1 cellular context compared by ENCODE assay signal in genomic region chr19:48678201-48678600, GRCh38.
TF ChIP-seq lines count a peak whose summit lies in the region.

No MANE protein-coding gene starts in this region.

TF ChIP-seq in HEK293, 187 proteins besides CTCF, POLR2A, EP300 and RAD21 (continued from another document):
- no peak for TF ChIP-seq KLF8 (tag by site-specific recombination; IDR thresholded peaks at IDR 0.05)
- no peak for TF ChIP-seq ZNF121 (tag by site-specific recombination; IDR thresholded peaks at IDR 0.05)
- TF ChIP-seq ZNF274 (IDR thresholded peaks at IDR 0.05; ENCODE audit: low read length): no peak
- no peak for TF ChIP-seq ZNF274 (tag by site-specific recombination; IDR thresholded peaks at IDR 0.05; ENCODE audit: borderline replicate concordance)
- no peak for TF ChIP-seq ZNF670 (tag by site-specific recombination; IDR thresholded peaks at IDR 0.05; ENCODE audit: low read depth)
- TF ChIP-seq HIC1 (tag by site-specific recombination; IDR thresholded peaks at IDR 0.05): no peak
- no peak for TF ChIP-seq ZNF10 (tag by site-specific recombination; IDR thresholded peaks at IDR 0.05)
- TF ChIP-seq ZNF692 (tag by site-specific recombination; IDR thresholded peaks at IDR 0.05): peak; percentile 85
- TF ChIP-seq ZFHX2 (tag by site-specific recombination; conservative IDR thresholded peaks at IDR 0.05): 0 out of 2 replicates have a peak, but pooled peaks have one; percentile 25
